Comparison of ENCODE assay signal across 21 cellular contexts in the genomic region with DNA sequence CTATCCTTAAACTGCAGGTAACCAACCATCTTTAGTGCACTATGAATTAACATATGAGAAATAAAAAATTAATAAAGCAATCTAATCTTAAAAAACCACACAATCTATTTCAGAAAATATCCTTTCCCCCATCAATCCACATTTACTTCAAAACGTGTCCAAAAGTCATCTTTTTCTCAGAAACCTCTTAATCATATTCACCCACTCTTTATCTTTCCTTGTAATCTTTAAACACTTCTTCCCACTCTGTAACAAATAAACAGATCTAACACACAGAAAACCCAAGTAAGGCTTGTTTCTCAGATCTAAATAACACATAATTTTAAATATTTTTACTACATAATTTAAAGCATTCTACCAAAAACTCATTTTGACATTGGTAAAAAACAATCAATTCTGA. TPM values are rescaled to one million over a fixed set of nuclear protein-coding genes. Genes with fewer than 3 reads are reported as not detected.
A peak's percentile ranks its signal among the peaks of the same experiment; 100 is the strongest.
DNase-seq lines count a peak whose midpoint lies in the region; ATAC-seq, FAIRE-seq and TF ChIP-seq lines count a peak whose summit lies in the region.
"Had no signal": no experiment of that assay in that cellular context is flagged by ENCODE, and none has a peak within 500 bp of the region (broad histone marks: within the 10 kb centered on the region; RNA-seq: fewer than 3 reads in every experiment).

No MANE protein-coding gene starts in this region.

- CTCF ChIA-PET in activated CD8-positive, alpha-beta T cell treated with anti-CD3 and anti-CD28 coated beads, Interleukin-2, amount 10 ng/mL, durations not matched to agents 7 days and 5 days (lab: Charles Lee): no interaction called here

- H3K9me3 Mint-ChIP-seq in activated T-cell treated with anti-CD3 and anti-CD28 coated beads, Interleukin-2, amount 50 U/mL, for 72 hours: no peaks in the 10 kb centered on the region
- no peaks in the 10 kb centered on the region for H3K9me3 Mint-ChIP-seq in activated CD8-positive, alpha-beta T cell treated with anti-CD3 and anti-CD28 coated beads, Interleukin-2, amount 10 ng/mL, durations not matched to agents 7 days and 5 days (ENCODE audit: insufficient read depth)
- H3K9me3 Mint-ChIP-seq in nephron progenitor cell: peaks cover 6% of the 10 kb centered on the region

- no peak overlapping the region for H3K9ac ChIP-seq in SK-N-MC (ENCODE audit: insufficient read length)

- peak overlapping the region in 1 of 2 donors; percentile 15 for H3K4me3 Mint-ChIP-seq in activated T-cell treated with anti-CD3 and anti-CD28 coated beads, Interleukin-2, amount 50 U/mL, for 72 hours
- H3K4me3 Mint-ChIP-seq in activated CD8-positive, alpha-beta T cell treated with anti-CD3 and anti-CD28 coated beads, Interleukin-2, amount 10 ng/mL, durations not matched to agents 7 days and 5 days: no peak overlapping the region
- H3K4me3 Mint-ChIP-seq in nephron progenitor cell: no peak overlapping the region
- H3K4me3 Mint-ChIP-seq: CD14-positive monocyte had no signal

- H3K36me3 ChIP-seq in SK-N-MC (ENCODE audit: insufficient read depth, low read length) (peaks cover 7% of the 10 kb centered on the region), pancreas (peaks cover 0 to 6% (median 0%) of the 10 kb centered on the region in 3 donors)

- H3K4me3 ChIP-seq in SK-N-MC (no peak overlapping the region), pancreas (no peak overlapping the region)
- H3K4me3 ChIP-seq: Peyer's patch had no signal

- H3K9me3 ChIP-seq in SK-N-MC (ENCODE audit: low read depth, low read length): no peaks in the 10 kb centered on the region
- no peaks in the 10 kb centered on the region for H3K9me3 ChIP-seq in pancreas
- H3K9me3 ChIP-seq: Peyer's patch had no signal

- 0 out of 2 replicates have a peak overlapping the region, but pooled peaks have one; percentile 1 for H3K27ac ChIP-seq in SK-N-MC
- no peak overlapping the region for H3K27ac ChIP-seq in pancreas
- H3K27ac ChIP-seq: HL-60, Peyer's patch had no signal

- peak overlapping the region; percentile 1 for H3K27ac Mint-ChIP-seq in activated T-cell treated with anti-CD3 and anti-CD28 coated beads, Interleukin-2, amount 50 U/mL, for 72 hours
- H3K27ac Mint-ChIP-seq in activated CD8-positive, alpha-beta T cell treated with anti-CD3 and anti-CD28 coated beads, Interleukin-2, amount 10 ng/mL, durations not matched to agents 7 days and 5 days: peak overlapping the region; percentile 41
- H3K27ac Mint-ChIP-seq in nephron progenitor cell: peak overlapping the region; percentile 3
- H3K27ac Mint-ChIP-seq: CD14-positive monocyte had no signal

- H3K4me1 ChIP-seq in pancreas: peaks cover 12 to 27% (median 14%) of the 10 kb centered on the region in 3 donors

- no peaks in the 10 kb centered on the region for H3K27me3 ChIP-seq in pancreas
- H3K27me3 ChIP-seq: Peyer's patch had no signal

- intact Hi-C loops in pancreas (cut with DNase I): no loop called here

- no peak for FAIRE-seq in pancreas (lab: Jason Lieb, UNC)
- FAIRE-seq: HTR-8/SVneo had no signal

- H3K27me3 Mint-ChIP-seq in activated T-cell treated with anti-CD3 and anti-CD28 coated beads, Interleukin-2, amount 50 U/mL, for 72 hours (ENCODE audit: low read depth): no peaks in the 10 kb centered on the region
- H3K27me3 Mint-ChIP-seq in activated CD8-positive, alpha-beta T cell treated with anti-CD3 and anti-CD28 coated beads, Interleukin-2, amount 10 ng/mL, durations not matched to agents 7 days and 5 days (ENCODE audit: low read depth): no peaks in the 10 kb centered on the region
- H3K27me3 Mint-ChIP-seq in nephron progenitor cell (ENCODE audit: low read depth, poor library complexity): no peaks in the 10 kb centered on the region

- H3K36me3 Mint-ChIP-seq in activated T-cell treated with anti-CD3 and anti-CD28 coated beads, Interleukin-2, amount 50 U/mL, for 72 hours (ENCODE audit: insufficient read depth in 2 of 2): peaks cover 1 to 3% of the 10 kb centered on the region in 2 donors
- H3K36me3 Mint-ChIP-seq in activated CD8-positive, alpha-beta T cell treated with anti-CD3 and anti-CD28 coated beads, Interleukin-2, amount 10 ng/mL, durations not matched to agents 7 days and 5 days (ENCODE audit: low read depth): peaks cover 18% of the 10 kb centered on the region
- H3K36me3 Mint-ChIP-seq in nephron progenitor cell (ENCODE audit: low read depth): peaks cover 36% of the 10 kb centered on the region

- POLR2A ChIA-PET in activated CD8-positive, alpha-beta T cell treated with anti-CD3 and anti-CD28 coated beads, Interleukin-2, amount 10 ng/mL, durations not matched to agents 7 days and 5 days (lab: Charles Lee): no interaction called here

- no peak for ATAC-seq in activated T-cell treated with anti-CD3 and anti-CD28 coated beads, Interleukin-2, amount 50 U/mL, for 72 hours (replicated peaks in 1 of 2)
- ATAC-seq in activated CD8-positive, alpha-beta T cell treated with anti-CD3 and anti-CD28 coated beads, Interleukin-2, amount 10 ng/mL, durations not matched to agents 7 days and 5 days: no peak
- ATAC-seq in GM18909 (IDR thresholded peaks at IDR 0.05; ENCODE audit: poor library complexity, unreplicated experiment) (no peak), pancreas (no peak)

- 38 to 43% methylated on average over 1 of the region's 1 CpG for WGBS in pancreas, 2 donors

- TF ChIP-seq CTCF in nephron progenitor cell (IDR thresholded peaks at IDR 0.05) (no peak), pancreas (IDR thresholded peaks at IDR 0.05) (no peak)

- no peak for DNase-seq in activated T-cell treated with anti-CD3 and anti-CD28 coated beads, Interleukin-2, amount 50 U/mL, for 72 hours
- no peak for DNase-seq in activated T-cell treated with anti-CD3 and anti-CD28 coated beads for 4 hours
- no peak for DNase-seq in SK-N-MC (ENCODE audit: low read depth, low spot score)
- no peak for DNase-seq in activated CD8-positive, alpha-beta T cell treated with anti-CD3 and anti-CD28 coated beads, Interleukin-2, amount 10 ng/mL, durations not matched to agents 7 days and 5 days
- DNase-seq in nephron progenitor cell: no peak
- no peak for DNase-seq in NCI-H510A treated with DMSO at 0.1 percent for 48 hours (lab: John Stamatoyannopoulos, UW)
- no peak for DNase-seq in pancreas
- DNase-seq: ACHN, AML-193, GOT3, NCI-H1105 treated with DMSO at 0.1 percent for 48 hours, NCI-H1694 treated with DMSO at 0.1 percent for 48 hours, NCI-H2107, NCI-H2227 treated with DMSO at 0.1 percent for 48 hours, NCI-H524 treated with DMSO at 0.1 percent for 48 hours, Peyer's patch, Right ventricle myocardium superior had no signal

- H3K4me1 Mint-ChIP-seq in activated T-cell treated with anti-CD3 and anti-CD28 coated beads, Interleukin-2, amount 50 U/mL, for 72 hours (ENCODE audit: low read depth): peaks cover 56% of the 10 kb centered on the region
- peaks cover 42% of the 10 kb centered on the region for H3K4me1 Mint-ChIP-seq in activated CD8-positive, alpha-beta T cell treated with anti-CD3 and anti-CD28 coated beads, Interleukin-2, amount 10 ng/mL, durations not matched to agents 7 days and 5 days (ENCODE audit: low read depth)
- H3K4me1 Mint-ChIP-seq in nephron progenitor cell: peaks cover 20% of the 10 kb centered on the region

RNA-seq across cellular contexts. Expression of gene EFCAB9, which starts 44.4 kb away (rescaled TPM):
- not detected for total RNA-seq in activated T-cell treated with anti-CD3 and anti-CD28 coated beads, Interleukin-2, amount 50 U/mL, for 72 hours
- not detected for total RNA-seq in activated CD8-positive, alpha-beta T cell treated with anti-CD3 and anti-CD28 coated beads, Interleukin-2, amount 10 ng/mL, durations not matched to agents 7 days and 5 days
- not detected for total RNA-seq in pancreas
- polyA plus RNA-seq in pancreas: not detected
- total RNA-seq: Peyer's patch, Right ventricle myocardium superior had no signal
- polyA plus RNA-seq: CD14-positive monocyte had no signal

RNA-seq across cellular contexts. Expression of gene UBTD2, which starts 45.2 kb away (rescaled TPM):
- total RNA-seq in activated T-cell treated with anti-CD3 and anti-CD28 coated beads, Interleukin-2, amount 50 U/mL, for 72 hours: 1 to 10 TPM; 6.5 to 7.2 TPM
- total RNA-seq in activated CD8-positive, alpha-beta T cell treated with anti-CD3 and anti-CD28 coated beads, Interleukin-2, amount 10 ng/mL, durations not matched to agents 7 days and 5 days: 10 to 100 TPM; 12.0 to 12.8 TPM
- total RNA-seq in pancreas: 10 to 100 TPM in 2 of 6 donors, 1 to 10 TPM in 4; 4.5 to 12.9 (median 6.9) TPM
- 1 to 10 TPM; 5.9 to 7.8 TPM for polyA plus RNA-seq in pancreas

RNA-seq across cellular contexts. Expression of gene STK10, which starts 50.3 kb away (rescaled TPM):
- 100 to 1,000 TPM; 126 to 134 TPM for total RNA-seq in activated T-cell treated with anti-CD3 and anti-CD28 coated beads, Interleukin-2, amount 50 U/mL, for 72 hours
- total RNA-seq in activated CD8-positive, alpha-beta T cell treated with anti-CD3 and anti-CD28 coated beads, Interleukin-2, amount 10 ng/mL, durations not matched to agents 7 days and 5 days: 100 to 1,000 TPM; 294 to 299 TPM
- 10 to 100 TPM in 2 of 6 donors, 1 to 10 TPM in 4; 4.1 to 16.3 (median 6.3) TPM for total RNA-seq in pancreas
- 1 to 10 TPM; 7.9 to 9.2 TPM for polyA plus RNA-seq in pancreas

Comparison
In these comparisons a context has a peak if more than half of its experiments do, and no peak if none do; other contexts are left out.
1. RNA of gene STK10, which starts 50.3 kb away (total RNA-seq): 294 to 299 TPM in activated CD8-positive, alpha-beta T cell treated with anti-CD3 and anti-CD28 coated beads, Interleukin-2, amount 10 ng/mL, durations not matched to agents 7 days and 5 days and 126 to 134 TPM in activated T-cell treated with anti-CD3 and anti-CD28 coated beads, Interleukin-2, amount 50 U/mL, for 72 hours; 4.1 to 16.3 TPM in pancreas; every median in the first group is over 4 times any median in the second.
2. Peak in every context shown above with its lines, with median percentiles within 50 percentile points of each other: H3K27ac Mint-ChIP-seq.